8 cellular contexts compared by ENCODE assay signal in the genomic region with DNA sequence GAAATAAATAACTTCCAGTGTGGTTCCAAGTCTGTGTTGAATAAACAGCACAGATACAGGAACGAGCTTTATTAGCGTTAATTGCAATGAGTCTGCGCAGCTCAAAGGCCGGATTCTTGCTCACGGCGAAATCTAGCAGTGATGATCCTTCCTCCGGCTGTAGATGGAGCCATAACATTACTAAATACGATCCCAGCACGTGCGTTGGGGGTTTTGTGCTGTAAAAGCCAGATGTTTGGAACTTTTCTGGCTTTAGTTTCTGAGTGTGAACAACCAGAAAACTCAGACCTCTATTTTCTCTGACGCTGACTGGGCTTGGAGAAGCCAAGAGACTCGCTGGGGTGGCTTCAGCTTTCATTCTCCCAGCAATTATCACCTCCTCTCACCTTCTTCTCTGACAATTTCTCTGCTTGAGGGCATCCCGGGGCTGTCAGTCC. TPM values are rescaled to one million over a fixed set of nuclear protein-coding genes. Genes with fewer than 3 reads are reported as not detected.
DNase-seq lines count a peak whose midpoint lies in the region; ATAC-seq and TF ChIP-seq lines count a peak whose summit lies in the region.

No MANE protein-coding gene starts in this region.

- peak; percentile 93 for TF ChIP-seq CTCF in CD8-positive, alpha-beta T cell (IDR thresholded peaks at IDR 0.05)
- TF ChIP-seq CTCF in natural killer cell (IDR thresholded peaks at IDR 0.05), result peak; percentile 76

- peak; percentile 73 for ATAC-seq in CD8-positive, alpha-beta T cell
- ATAC-seq in GM19397 (IDR thresholded peaks at IDR 0.05; ENCODE audit: unreplicated experiment) (peak; percentile 70), esophagus mucosa (peak; percentile 81), natural killer cell (peak; percentile 65 to 96 (median 94))

- H3K4me3 Mint-ChIP-seq in CD8-positive, alpha-beta T cell, result no peak overlapping the region
- H3K4me3 Mint-ChIP-seq in natural killer cell, result no peak overlapping the region

- peaks cover 24% of the 10 kb centered on the region for H3K4me1 Mint-ChIP-seq in CD8-positive, alpha-beta T cell (ENCODE audit: low read depth)
- H3K4me1 Mint-ChIP-seq in natural killer cell, result peaks cover 19 to 21% of the 10 kb centered on the region in 2 donors

- no peak overlapping the region for H3K27ac ChIP-seq in CD8-positive, alpha-beta T cell (ENCODE audit: low read depth, low read length)

- CTCF ChIA-PET in CD8-positive, alpha-beta T cell (lab: Charles Lee), result interaction anchor here (0.6 to 2.3 kb wide), 23 partner anchors 9 to 1915 kb away, joined by 3 to 14 read pairs (median 3); no protein-coding TSS in a partner anchor

- H3K27me3 Mint-ChIP-seq in CD8-positive, alpha-beta T cell (ENCODE audit: low read depth), result peaks cover 26% of the 10 kb centered on the region
- peaks cover 15 to 33% of the 10 kb centered on the region in 2 donors for H3K27me3 Mint-ChIP-seq in natural killer cell (ENCODE audit: low read depth in 2 of 2)

- no peaks in the 10 kb centered on the region for H3K36me3 Mint-ChIP-seq in CD8-positive, alpha-beta T cell
- H3K36me3 Mint-ChIP-seq in natural killer cell, result no peaks in the 10 kb centered on the region

- H3K4me3 ChIP-seq in CD8-positive, alpha-beta T cell (ENCODE audit: low read depth, low read length), result no peak overlapping the region

- no peaks in the 10 kb centered on the region for H3K9me3 Mint-ChIP-seq in CD8-positive, alpha-beta T cell
- no peaks in the 10 kb centered on the region for H3K9me3 Mint-ChIP-seq in natural killer cell

- intact Hi-C loops in CD8-positive, alpha-beta T cell (cut with DNase I, micrococcal nuclease), result loop anchor here in 1 of 2 experiments (2.0 to 10.0 kb wide), 5 partner anchors 152 to 1915 kb away; partner anchors contain the start of genes FTO and RPGRIP1L
- intact Hi-C loops in natural killer cell (cut with micrococcal nuclease), result loop anchor here (5.0 kb wide), 1 partner anchor 1917 kb away; no protein-coding TSS in a partner anchor

- peaks cover 11% of the 10 kb centered on the region for H3K4me1 ChIP-seq in CD8-positive, alpha-beta T cell (ENCODE audit: insufficient read depth, low read length)

- DNase-seq in CD8-positive, alpha-beta T cell, result peak; percentile 13 to 63 (median 51)
- DNase-seq in HT-29 (ENCODE audit: low spot score) (peak; percentile 83), NOMO-1 treated with dmso at 0.1 percent for 144 hours (lab: John Stamatoyannopoulos, UW; ENCODE audit: unreplicated experiment) (peak; percentile 61), natural killer cell (peak; percentile 22), stromal cell of bone marrow (ENCODE audit: low read depth) (peak; percentile 76)
- peak; percentile 57 for DNase-seq in activated CD8-positive, alpha-beta memory T cell treated with anti-CD3 and anti-CD28 coated beads, Interleukin-2, amount 50 U/mL, for 48 hours

- H3K9me3 ChIP-seq in CD8-positive, alpha-beta T cell (ENCODE audit: low read length), result no peaks in the 10 kb centered on the region

- H3K27me3 ChIP-seq in CD8-positive, alpha-beta T cell (ENCODE audit: insufficient read depth, low read length), result no peaks in the 10 kb centered on the region

- H3K27ac Mint-ChIP-seq in CD8-positive, alpha-beta T cell, result no peak overlapping the region
- peak overlapping the region in 1 of 2 donors; percentile 35 for H3K27ac Mint-ChIP-seq in natural killer cell

- no peaks in the 10 kb centered on the region for H3K36me3 ChIP-seq in CD8-positive, alpha-beta T cell (ENCODE audit: insufficient read depth, low read length)

- POLR2A ChIA-PET in CD8-positive, alpha-beta T cell (lab: Charles Lee), result no interaction called here

RNA-seq across cellular contexts. Expression of gene AKTIP, which starts 47.0 kb away (rescaled TPM):
- total RNA-seq in CD8-positive, alpha-beta T cell, result 10 to 100 TPM; 56.4 to 63.4 TPM
- total RNA-seq in HT-29 (2014; rRNA removed; shearing (Covaris generic)), result 15.7 and 21.4 TPM in 2 replicates
- 34.6 TPM for total RNA-seq in esophagus mucosa
- total RNA-seq in natural killer cell, result 10 to 100 TPM; 22.0 to 33.2 (median 23.2) TPM

Comparison
In these comparisons a context has a peak if more than half of its experiments do, and no peak if none do; other contexts are left out.
1. DNase-seq: peak in every context shown above with its lines; median percentile 83 in HT-29; 76 in stromal cell of bone marrow; 61 in NOMO-1 treated with dmso at 0.1 percent for 144 hours; 57 in activated CD8-positive, alpha-beta memory T cell treated with anti-CD3 and anti-CD28 coated beads, Interleukin-2, amount 50 U/mL, for 48 hours; 51 in CD8-positive, alpha-beta T cell; 22 in natural killer cell.